In the genomic region with DNA sequence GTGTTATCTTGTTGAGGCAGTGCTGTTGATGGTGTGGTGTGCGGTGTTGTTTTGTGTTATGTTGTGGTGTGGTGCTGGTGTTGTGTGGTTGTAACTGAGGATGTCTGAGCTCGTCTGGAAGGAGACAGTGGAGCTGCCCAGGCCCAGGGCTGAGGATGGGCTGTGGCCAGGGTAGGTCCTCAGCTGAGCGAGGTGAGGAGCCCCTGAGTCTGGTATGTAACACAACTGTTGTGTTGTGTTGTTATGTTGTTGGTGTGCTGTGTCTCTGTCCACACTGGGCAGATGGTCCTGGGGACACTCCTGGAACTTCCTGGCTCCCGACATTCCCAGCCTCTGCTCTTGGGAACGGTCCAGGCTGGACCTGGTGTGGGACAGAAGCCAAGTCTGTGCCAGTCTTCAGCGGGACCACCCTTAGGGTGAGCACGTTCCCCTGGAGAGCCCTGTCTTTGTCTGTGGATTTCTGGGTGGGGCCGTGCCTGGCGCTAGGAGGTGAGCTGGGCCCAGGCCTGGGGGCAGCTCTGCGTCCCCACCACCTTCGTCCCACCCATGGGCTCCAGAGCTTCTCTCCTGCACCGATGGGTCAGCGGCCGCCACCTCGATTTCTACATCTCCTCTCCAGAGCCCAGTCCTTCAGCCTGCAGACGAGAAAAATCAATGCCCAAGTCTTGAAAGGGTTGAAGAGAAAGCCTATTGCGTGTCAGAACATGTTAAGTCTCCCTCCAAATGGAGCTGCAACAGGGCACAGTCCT, we compare ENCODE assay signal across 22 cellular contexts. TPM values are rescaled to one million over a fixed set of nuclear protein-coding genes. Genes with fewer than 3 reads are reported as not detected.
DNase-seq lines count a peak whose midpoint lies in the region; ATAC-seq, FAIRE-seq and TF ChIP-seq lines count a peak whose summit lies in the region.
"Had no signal": no experiment of that assay in that cellular context is flagged by ENCODE, and none has a peak within 500 bp of the region (broad histone marks: within the 10 kb centered on the region; RNA-seq: fewer than 3 reads in every experiment).

No MANE protein-coding gene starts in this region.

- H2BK120ac ChIP-seq in H9 (ENCODE audit: low read depth, low read length, poor library complexity, severe bottlenecking) (no peak overlapping the region), neuronal stem cell (ENCODE audit: low read depth, low read length) (no peak overlapping the region)

- H3K4me3 ChIP-seq in neuronal stem cell (ENCODE audit: low read length in 2 of 2) (peak overlapping the region in 1 of 2 donors; percentile 49), left lung (no peak overlapping the region)
- H3K4me3 ChIP-seq: suprapubic skin had no signal

- H3K36me3 Mint-ChIP-seq in T-helper 2 cell treated with Interferon-gamma antibody and Interleukin-4, amounts not matched to agents 5 μg/mL and 100 μg/mL, for 36 hours (ENCODE audit: low read depth), result no peaks in the 10 kb centered on the region
- no peaks in the 10 kb centered on the region; a peak in 3 of 7 replicates for H3K36me3 Mint-ChIP-seq in H9 (ENCODE audit: insufficient read depth in 1 of 3, low read depth in 3 of 3)
- H3K36me3 Mint-ChIP-seq: activated naive CD8-positive, alpha-beta T cell had no signal

- H3K4ac ChIP-seq in H9 (ENCODE audit: low read depth, low read length) (no peak overlapping the region), neuronal stem cell (ENCODE audit: low read length) (no peak overlapping the region)

- H4K5ac ChIP-seq in H9 (ENCODE audit: insufficient read length, low read depth, low read length), result no peak overlapping the region

- peak overlapping the region; percentile 56 for H3K27ac Mint-ChIP-seq in T-helper 2 cell treated with Interferon-gamma antibody and Interleukin-4, amounts not matched to agents 5 μg/mL and 100 μg/mL, for 36 hours
- H3K27ac Mint-ChIP-seq in H9, result no peak overlapping the region
- H3K27ac Mint-ChIP-seq: activated naive CD8-positive, alpha-beta T cell; B cell had no signal

- no peaks in the 10 kb centered on the region for H3K79me1 ChIP-seq in H9 (ENCODE audit: insufficient read depth, low read depth, low read length, poor library complexity, severe bottlenecking)
- H3K79me1 ChIP-seq in neuronal stem cell (ENCODE audit: low read depth, low read length), result no peaks in the 10 kb centered on the region

- no peaks in the 10 kb centered on the region for H3K23me2 ChIP-seq in H9 (ENCODE audit: insufficient read length, low read depth, low read length, poor library complexity, severe bottlenecking)

- H3K9ac ChIP-seq in H9 (ENCODE audit: extremely low read depth, insufficient read length, low read length) (no peak overlapping the region), neuronal stem cell (ENCODE audit: low read depth, low read length, poor library complexity) (peak overlapping the region; percentile 26)

- H3K56ac ChIP-seq in H9 (ENCODE audit: insufficient read length, low read depth, low read length), result no peak overlapping the region

- no peak for DNase-seq in T-helper 2 cell treated with Interferon-gamma antibody and Interleukin-4, amounts not matched to agents 5 μg/mL and 100 μg/mL, for 36 hours (ENCODE audit: low spot score)
- DNase-seq in T-helper 2 cell (no peak), H9 (peak; percentile 33), ecto neural progenitor cell (ENCODE audit: low spot score) (peak; percentile 40), neuronal stem cell (ENCODE audit: low spot score) (no peak), left lung (no peak), GM12891 (ENCODE audit: insufficient read length, low spot score) (no peak)
- DNase-seq: Calu3; EL; left ventricle myocardium superior; NCI-H1417 treated with DMSO at 0.1 percent for 48 hours; NCI-H2171 treated with DMSO at 0.1 percent for 48 hours; NCI-H774; SIG-M5; stimulated activated CD4-positive, alpha-beta T cell treated with anti-CD3 and anti-CD28 coated beads, Interleukin-12 subunit alpha, Interleukin-12 subunit beta, amount 100 ng/mL, for 4 hours had no signal

- H2AK5ac ChIP-seq in H9 (ENCODE audit: insufficient read length, low read length), result no peak overlapping the region
- H2AK5ac ChIP-seq in neuronal stem cell (ENCODE audit: low read depth, low read length), result peak overlapping the region; percentile 60

- peaks cover 6% of the 10 kb centered on the region for H3K9me3 Mint-ChIP-seq in T-helper 2 cell treated with Interferon-gamma antibody and Interleukin-4, amounts not matched to agents 5 μg/mL and 100 μg/mL, for 36 hours
- peaks cover 0 to 3% of the 10 kb centered on the region in 2 experiments; a peak in 2 of 5 replicates for H3K9me3 Mint-ChIP-seq in H9

- H3K27me3 ChIP-seq in H9 (ENCODE audit: insufficient read depth, low read length), result no peaks in the 10 kb centered on the region
- H3K27me3 ChIP-seq in neuronal stem cell (ENCODE audit: control insufficient read depth in 3 of 3, insufficient read depth in 3 of 3, low read depth in 1 of 3, low read length in 3 of 3), result no peaks in the 10 kb centered on the region
- peaks cover 0 to 24% of the 10 kb centered on the region in 2 donors for H3K27me3 ChIP-seq in left lung

- H3K14ac ChIP-seq in H9 (ENCODE audit: insufficient read depth, low read length) (no peak overlapping the region), neuronal stem cell (ENCODE audit: low read length) (no peak overlapping the region)

- 100% methylated on average over 1 of the region's 17 CpGs for whole genome bisulfite sequencing in H9 (ENCODE audit: extremely low coverage, insufficient read length, low lambda C conversion rate)
- 100% methylated on average over 1 of the region's 17 CpGs; no CpG with 5 or more reads in 1 of the 2 donors for WGBS in neuronal stem cell (ENCODE audit: extremely low coverage in 2 of 2, insufficient read length in 2 of 2, insufficient replicate concordance in 1 of 2), 2 donors

- no peak overlapping the region for H2AFZ ChIP-seq in H9 (ENCODE audit: low read length)
- H2AFZ ChIP-seq in neuronal stem cell (ENCODE audit: low read length), result peak overlapping the region; percentile 52

- H3K4me1 ChIP-seq in H9 (ENCODE audit: insufficient read depth, low read length), result peaks cover 3% of the 10 kb centered on the region; the same call in 1 of the 2 replicates
- H3K4me1 ChIP-seq in neuronal stem cell (ENCODE audit: control insufficient read depth in 2 of 2, insufficient read depth in 1 of 2, low read depth in 1 of 2, low read length in 2 of 2), result peaks cover 3 to 7% of the 10 kb centered on the region in 2 donors
- H3K4me1 ChIP-seq in left lung, result no peaks in the 10 kb centered on the region

- no peaks in the 10 kb centered on the region for H3K27me3 Mint-ChIP-seq in T-helper 2 cell treated with Interferon-gamma antibody and Interleukin-4, amounts not matched to agents 5 μg/mL and 100 μg/mL, for 36 hours (ENCODE audit: low read depth)
- peaks cover 10% of the 10 kb centered on the region for H3K27me3 Mint-ChIP-seq in H9 (ENCODE audit: low read depth)
- H3K27me3 Mint-ChIP-seq: activated CD8-positive, alpha-beta T cell treated with anti-CD3 and anti-CD28 coated beads for 36 hours; activated naive CD8-positive, alpha-beta T cell had no signal

- H3K4me3 Mint-ChIP-seq in T-helper 2 cell treated with Interferon-gamma antibody and Interleukin-4, amounts not matched to agents 5 μg/mL and 100 μg/mL, for 36 hours, result no peak overlapping the region
- H3K4me3 Mint-ChIP-seq in H9, result 0 out of 5 replicates have a peak overlapping the region, but pooled peaks of 1 of the 2 experiments have one; percentile 0
- H3K4me3 Mint-ChIP-seq: activated naive CD8-positive, alpha-beta T cell; B cell had no signal

- no peak overlapping the region for H2BK20ac ChIP-seq in H9 (ENCODE audit: low read depth, low read length, poor library complexity, severe bottlenecking)

- peaks cover 0 to 2% of the 10 kb centered on the region in 2 donors for H3K36me3 ChIP-seq in neuronal stem cell (replicated peaks in 1 of 2; ENCODE audit: control insufficient read depth in 2 of 2, insufficient read depth in 2 of 2, low read length in 2 of 2)
- H3K36me3 ChIP-seq in left lung, result no peaks in the 10 kb centered on the region
- H3K36me3 ChIP-seq: suprapubic skin had no signal

- H3K23ac ChIP-seq in H9 (ENCODE audit: insufficient read length, low read depth, low read length) (no peak overlapping the region), neuronal stem cell (ENCODE audit: low read depth, low read length, poor library complexity) (no peak overlapping the region)

- H4K91ac ChIP-seq in H9 (ENCODE audit: insufficient read length, low read depth, low read length), result no peak overlapping the region
- no peak overlapping the region for H4K91ac ChIP-seq in neuronal stem cell (ENCODE audit: low read depth, low read length, poor library complexity)

- H2BK5ac ChIP-seq in H9 (ENCODE audit: insufficient read length, low read length) (no peak overlapping the region), neuronal stem cell (ENCODE audit: low read length) (no peak overlapping the region)

- no peaks in the 10 kb centered on the region for H4K20me1 ChIP-seq in H9 (ENCODE audit: control insufficient read depth, insufficient read depth, insufficient read length)

- no peaks in the 10 kb centered on the region for H3K79me2 ChIP-seq in H9 (ENCODE audit: insufficient read depth, low read length)

- peaks cover 12% of the 10 kb centered on the region for H3K4me1 Mint-ChIP-seq in T-helper 2 cell treated with Interferon-gamma antibody and Interleukin-4, amounts not matched to agents 5 μg/mL and 100 μg/mL, for 36 hours (ENCODE audit: low read depth)
- H3K4me1 Mint-ChIP-seq in H9, result peaks cover 25 to 32% of the 10 kb centered on the region in 2 experiments
- H3K4me1 Mint-ChIP-seq: B cell had no signal

- H3K9me3 ChIP-seq in H9 (ENCODE audit: control insufficient read depth, low read depth, low read length), result no peaks in the 10 kb centered on the region
- H3K9me3 ChIP-seq in neuronal stem cell (replicated peaks in 1 of 2; ENCODE audit: control insufficient read depth in 2 of 2, insufficient read depth in 1 of 2, low read depth in 1 of 2, low read length in 2 of 2), result peaks cover 0 to 2% of the 10 kb centered on the region in 2 donors
- no peaks in the 10 kb centered on the region for H3K9me3 ChIP-seq in left lung
- H3K9me3 ChIP-seq: suprapubic skin had no signal

- H3K4me2 ChIP-seq in H9 (ENCODE audit: insufficient read depth, insufficient read length, low read length) (no peak overlapping the region), neuronal stem cell (ENCODE audit: insufficient read depth, low read length, poor library complexity, severe bottlenecking) (no peak overlapping the region)

- TF ChIP-seq POLR2A in GM12891 (IDR thresholded peaks at IDR 0.05; ENCODE audit: low read depth, low read length), result no peak

- no peak for FAIRE-seq in GM12891 (lab: Jason Lieb, UNC)
- FAIRE-seq: A204.1, colon had no signal

- intact Hi-C loops in left lung (cut with DNase I), result no loop called here

- H3K27ac ChIP-seq in H9 (ENCODE audit: insufficient read length, low read depth, low read length) (no peak overlapping the region), neuronal stem cell (replicated peaks; ENCODE audit: low read length) (no peak overlapping the region), left lung (no peak overlapping the region)
- H3K27ac ChIP-seq: suprapubic skin had no signal

- no peak for ATAC-seq in left lung
- ATAC-seq in GM19023 (IDR thresholded peaks at IDR 0.05; ENCODE audit: unreplicated experiment), result no peak
- ATAC-seq: left ventricle myocardium superior had no signal

- H2BK15ac ChIP-seq in H9 (ENCODE audit: low read depth, low read length) (no peak overlapping the region), neuronal stem cell (ENCODE audit: low read length) (peak overlapping the region; percentile 88)

- no peak overlapping the region for H3T11ph ChIP-seq in H9 (ENCODE audit: low read length)

- no peak overlapping the region for H3K18ac ChIP-seq in H9 (ENCODE audit: insufficient read length, low read depth, low read length)
- peak overlapping the region; percentile 83 for H3K18ac ChIP-seq in neuronal stem cell (ENCODE audit: low read length)

- no peak overlapping the region for H4K8ac ChIP-seq in H9 (replicated peaks; ENCODE audit: insufficient read length, low read depth, low read length)
- H4K8ac ChIP-seq in neuronal stem cell (ENCODE audit: low read depth, low read length), result peak overlapping the region; percentile 43

- no peak for TF ChIP-seq CTCF in H9 (conservative IDR thresholded peaks at IDR 0.05)
- TF ChIP-seq CTCF in left lung (IDR thresholded peaks at IDR 0.05), result no peak

- H2BK12ac ChIP-seq in H9 (ENCODE audit: insufficient read length, low read depth, low read length), result no peak overlapping the region
- H2BK12ac ChIP-seq in neuronal stem cell (ENCODE audit: low read length), result peak overlapping the region; percentile 64

RNA-seq across cellular contexts. Expression of gene SFSWAP, which starts 27.4 kb away (rescaled TPM):
- total RNA-seq in H9 (2021) (44.2 and 48.1 TPM in 2 replicates), left lung (10 to 100 TPM; 26.0 to 38.3 TPM)
- polyA plus RNA-seq in neuronal stem cell (2013, experiment 1 of 2), result 48.1 TPM
- 50.5 TPM for polyA plus RNA-seq in neuronal stem cell (2013, experiment 2 of 2)
- polyA plus RNA-seq in GM12891 (2012; ENCODE audit: low read depth, missing spikeins), result 21.1 TPM

Comparison
In these comparisons a context has a peak if more than half of its experiments do, and no peak if none do; other contexts are left out.
1. DNase-seq: peak in H9 (single experiment) and ecto neural progenitor cell (single experiment); none in T-helper 2 cell treated with Interferon-gamma antibody and Interleukin-4, amounts not matched to agents 5 μg/mL and 100 μg/mL, for 36 hours (single experiment), T-helper 2 cell (0 of 5), neuronal stem cell (single experiment), left lung (0 of 2) and GM12891 (single experiment).